Comparison of ENCODE assay signal across 1 cellular context in the genomic region with DNA sequence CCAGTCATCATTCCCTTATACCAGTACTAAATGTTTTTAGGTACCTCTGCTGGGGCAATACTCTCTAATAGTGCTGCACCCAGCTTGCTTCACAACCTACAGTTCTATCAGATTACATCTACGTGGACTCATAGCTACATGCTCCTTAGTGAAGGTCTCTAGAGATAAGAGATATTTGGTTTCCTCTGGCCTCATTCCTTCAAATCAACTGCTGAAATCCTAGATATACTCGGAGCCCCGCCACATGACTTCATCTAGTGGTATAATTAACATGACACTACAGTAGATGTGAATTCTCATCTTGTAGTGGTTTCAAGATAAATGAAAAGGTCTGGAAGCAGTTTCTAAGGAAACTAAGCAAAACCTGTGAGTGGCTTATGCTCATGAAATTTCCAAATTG.
TF ChIP-seq lines count a peak whose summit lies in the region.

No MANE protein-coding gene starts in this region.

TF ChIP-seq in WTC11, 78 proteins besides CTCF, POLR2A, EP300 and RAD21 (continued from another document):
- TF ChIP-seq E2F5 (CRISPR knock-in tag; IDR thresholded peaks at IDR 0.05): no peak
